In genomic region chr5:119274024-119274766, GRCh38 we compare ENCODE assay signal across 9 cellular contexts.
DNase-seq lines count a peak whose midpoint lies in the region; ATAC-seq and TF ChIP-seq lines count a peak whose summit lies in the region.
"Had no signal": no experiment of that assay in that cellular context is flagged by ENCODE, and none has a peak within 500 bp of the region (broad histone marks: within the 10 kb centered on the region; RNA-seq: fewer than 3 reads in every experiment).

No MANE protein-coding gene starts in this region.

- no peak overlapping the region for H3K14ac ChIP-seq in IMR-90 (replicated peaks; ENCODE audit: low read depth, low read length)

- peak overlapping the region; percentile 96 to 100 (median 100) for H3K4me3 Mint-ChIP-seq in naive thymus-derived CD8-positive, alpha-beta T cell

- peaks cover 14% of the 10 kb centered on the region for H3K9me1 ChIP-seq in IMR-90 (ENCODE audit: insufficient read depth, low read length)

- H3K27ac ChIP-seq in DOHH2 (ENCODE audit: low read depth, low read length) (peak overlapping the region; percentile 71), IMR-90 (ENCODE audit: insufficient read depth, low read length) (no peak overlapping the region), body of pancreas (peak overlapping the region; percentile 13 to 95 (median 81))
- H3K27ac ChIP-seq: KMS-11 had no signal

- peaks cover 27 to 48% of the 10 kb centered on the region in 2 experiments for H3K79me1 ChIP-seq in IMR-90 (ENCODE audit: low read depth in 1 of 2, low read length in 2 of 2)

- H3K4me1 ChIP-seq in DOHH2 (ENCODE audit: control insufficient read depth, low read length) (peaks cover 87% of the 10 kb centered on the region), IMR-90 (ENCODE audit: control insufficient read depth, insufficient read depth, low read length) (peaks cover 15% of the 10 kb centered on the region), body of pancreas (peaks cover 56% of the 10 kb centered on the region)

- peak overlapping the region; percentile 29 for H3K23ac ChIP-seq in IMR-90 (ENCODE audit: low read depth, low read length)

- peaks cover 22% of the 10 kb centered on the region for H3F3A ChIP-seq in DOHH2 (ENCODE audit: control insufficient read depth, insufficient read depth)

- no peaks in the 10 kb centered on the region for H3K9me3 ChIP-seq in DOHH2 (ENCODE audit: control insufficient read depth, insufficient read depth, low read length)
- H3K9me3 ChIP-seq in IMR-90 (ENCODE audit: control insufficient read depth, insufficient read depth, low read length), result no peaks in the 10 kb centered on the region
- no peaks in the 10 kb centered on the region for H3K9me3 ChIP-seq in body of pancreas

- H3K9me2 ChIP-seq in DOHH2 (replicated peaks; ENCODE audit: control insufficient read depth, low read length), result no peaks in the 10 kb centered on the region

- CTCF ChIA-PET in IMR-90 (lab: Yijun Ruan, JAX), result interaction anchor here (1.0 kb wide), 1 partner anchor 11 kb away, joined by 3 read pairs; no protein-coding TSS in a partner anchor

- H2BK120ac ChIP-seq in IMR-90 (ENCODE audit: low read depth, low read length), result peak overlapping the region; percentile 30

- H2AFZ ChIP-seq in IMR-90 (replicated peaks; ENCODE audit: low read length, poor library complexity), result peak overlapping the region; percentile 2

- H3K18ac ChIP-seq in IMR-90 (ENCODE audit: low read depth, low read length), result 0 out of 2 replicates have a peak overlapping the region, but pooled peaks have one; percentile 1

- H4K5ac ChIP-seq in IMR-90 (ENCODE audit: low read depth, low read length), result no peak overlapping the region

- peak overlapping the region; percentile 18 for H2BK5ac ChIP-seq in IMR-90 (ENCODE audit: low read depth, low read length, poor library complexity, severe bottlenecking)

- H3K56ac ChIP-seq in IMR-90 (ENCODE audit: extremely low read depth, insufficient read depth, low read length), result no peak overlapping the region

- H3K27me3 Mint-ChIP-seq in naive thymus-derived CD8-positive, alpha-beta T cell, result peaks cover 0 to 2% (median 0%) of the 10 kb centered on the region in 5 donors

- H3K4me2 ChIP-seq in DOHH2 (ENCODE audit: low read length) (peak overlapping the region; percentile 66), IMR-90 (ENCODE audit: low read depth, low read length) (peak overlapping the region; percentile 7; the same call in 1 of the 2 replicates)
- H3K4me2 ChIP-seq: KMS-11 had no signal

- no peak overlapping the region for H3K4me3 ChIP-seq in DOHH2 (ENCODE audit: low read length)
- no peak overlapping the region for H3K4me3 ChIP-seq in IMR-90 (ENCODE audit: insufficient read depth, low read depth, low read length)
- no peak overlapping the region for H3K4me3 ChIP-seq in body of pancreas

- ATAC-seq in IMR-90 (ENCODE audit: low read depth) (no peak), body of pancreas (peak; percentile 76), HG03354 (IDR thresholded peaks at IDR 0.05; ENCODE audit: poor library complexity, severe bottlenecking, unreplicated experiment) (no peak)
- no peak for ATAC-seq in naive thymus-derived CD8-positive, alpha-beta T cell

- H2BK15ac ChIP-seq in IMR-90 (ENCODE audit: low read depth, low read length), result 0 out of 3 replicates have a peak overlapping the region, but pooled peaks have one; percentile 19

- peaks cover 42 to 98% (median 84%) of the 10 kb centered on the region in 4 donors for H3K4me1 Mint-ChIP-seq in naive thymus-derived CD8-positive, alpha-beta T cell

- TF ChIP-seq RAD21 in IMR-90 (IDR thresholded peaks at IDR 0.05; ENCODE audit: low read length), result no peak

- H2BK20ac ChIP-seq in IMR-90 (ENCODE audit: low read depth, low read length), result peak overlapping the region; percentile 1

- peaks cover 0 to 5% (median 0%) of the 10 kb centered on the region in 9 donors for H3K9me3 Mint-ChIP-seq in naive thymus-derived CD8-positive, alpha-beta T cell

- TF ChIP-seq CTCF in DOHH2 (IDR thresholded peaks at IDR 0.05; ENCODE audit: low read depth, low read length, poor library complexity, severe bottlenecking) (no peak), IMR-90 (conservative IDR thresholded peaks at IDR 0.05; ENCODE audit: low read depth, low read length) (no peak), body of pancreas (IDR thresholded peaks at IDR 0.05) (no peak)

- TF ChIP-seq POLR2A in IMR-90 (IDR thresholded peaks at IDR 0.05; ENCODE audit: low read depth, low read length), result no peak
- peak in 1 of 3 donors; percentile 15 for TF ChIP-seq POLR2A in body of pancreas (IDR thresholded peaks at IDR 0.05)

- H3K9ac ChIP-seq in IMR-90 (ENCODE audit: low read depth, low read length), result no peak overlapping the region
- H3K9ac ChIP-seq: KMS-11 had no signal

- intact Hi-C loops in IMR-90 (cut with micrococcal nuclease) (no loop called here), body of pancreas (cut with DNase I) (no loop called here)

- H3K4ac ChIP-seq in IMR-90 (ENCODE audit: low read depth, low read length), result peak overlapping the region; percentile 41; the same call in 1 of the 2 replicates

- in situ Hi-C loops in IMR-90 (cut with MboI; ENCODE audit: low sequenced_read_pairs), result no loop called here

- H3K79me2 ChIP-seq in DOHH2 (ENCODE audit: control insufficient read depth, low read length), result peaks cover 44% of the 10 kb centered on the region

- H2AK9ac ChIP-seq in IMR-90 (replicated peaks; ENCODE audit: low read depth, low read length, poor library complexity), result no peak overlapping the region

- peaks cover 2 to 7% (median 3%) of the 10 kb centered on the region in 3 donors for H3K36me3 Mint-ChIP-seq in naive thymus-derived CD8-positive, alpha-beta T cell

- dilution Hi-C loops in IMR-90 (cut with HindIII; ENCODE audit: low sequenced_read_pairs, unreplicated experiment), result no loop called here

- H3K27me3 ChIP-seq in DOHH2 (ENCODE audit: control insufficient read depth, low read length), result no peaks in the 10 kb centered on the region
- H3K27me3 ChIP-seq in IMR-90 (ENCODE audit: control insufficient read depth, insufficient read depth, low read length), result no peaks in the 10 kb centered on the region
- no peaks in the 10 kb centered on the region for H3K27me3 ChIP-seq in body of pancreas

- no peak overlapping the region for H4K91ac ChIP-seq in IMR-90 (ENCODE audit: insufficient read depth, low read depth, low read length)

- H3K36me3 ChIP-seq in DOHH2 (ENCODE audit: control insufficient read depth, low read length), result 0 out of 2 replicates have a peak, but pooled peaks cover 2% of the 10 kb centered on the region
- H3K36me3 ChIP-seq in IMR-90 (ENCODE audit: control insufficient read depth, insufficient read depth, low read length), result no peaks in the 10 kb centered on the region
- H3K36me3 ChIP-seq in body of pancreas (replicated peaks in 1 of 2; ENCODE audit: insufficient read depth in 1 of 2, low read depth in 2 of 2), result no peaks in the 10 kb centered on the region

- H3K27ac Mint-ChIP-seq in naive thymus-derived CD8-positive, alpha-beta T cell, result peak overlapping the region; percentile 93 to 98 (median 96)

- BruUV-seq in IMR-90 (replicated peaks; lab: Mats Ljungman, UMichigan), result no TSS peak

- 100% methylated on average over 2 of the region's 5 CpGs; no CpG with 5 or more reads in 1 of the 2 experiments for WGBS in IMR-90 (ENCODE audit: extremely low coverage in 2 of 2, insufficient read length in 1 of 2), 2 experiments
- WGBS in body of pancreas, 2 donors, result 29 to 30% methylated on average over 5 of the region's 5 CpGs

- H4K8ac ChIP-seq in IMR-90 (ENCODE audit: low read depth in 2 of 2, low read length in 2 of 2), result peak overlapping the region in 1 of 2 experiments; percentile 6; a peak in 1 of 4 replicates

- DNase-seq in IMR-90, result peak; percentile 35
- peak; percentile 38 to 74 (median 63) for DNase-seq in body of pancreas
- no peak for DNase-seq in naive thymus-derived CD8-positive, alpha-beta T cell
- no peak for DNase-seq in NCI-H1092 (lab: John Stamatoyannopoulos, UW)
- DNase-seq in HUDEP-2 (lab: John Stamatoyannopoulos, UW; ENCODE audit: unreplicated experiment in 76 of 76), result no peak
- no peak for DNase-seq in NCI-H774 (lab: John Stamatoyannopoulos, UW)

- no peaks in the 10 kb centered on the region for H4K20me1 ChIP-seq in DOHH2 (ENCODE audit: control insufficient read depth, insufficient read depth, low read depth, low read length)
- no peaks in the 10 kb centered on the region for H4K20me1 ChIP-seq in IMR-90 (ENCODE audit: insufficient read depth, low read length)

- H2AK5ac ChIP-seq in IMR-90 (ENCODE audit: low read depth, low read length), result peak overlapping the region; percentile 32

- POLR2A ChIA-PET in IMR-90 (lab: Charles Lee; ENCODE audit: unreplicated experiment), result no interaction called here
- POLR2A ChIA-PET in naive thymus-derived CD8-positive, alpha-beta T cell (lab: Charles Lee), result interaction anchor here (0.9 to 4.7 kb wide), 16 partner anchors 11 to 204 kb away, joined by 3 to 21 read pairs (median 7); partner anchors contain the start of genes DMXL1 and TNFAIP8

TF ChIP-seq in IMR-90, 13 proteins besides CTCF, POLR2A, EP300 and RAD21 (continues in another document):
- TF ChIP-seq MAZ (IDR thresholded peaks at IDR 0.05; ENCODE audit: borderline replicate concordance, low read depth, low read length) (no peak), FOS (IDR thresholded peaks at IDR 0.05; ENCODE audit: low read depth, low read length) (no peak), RFX5 (IDR thresholded peaks at IDR 0.05; ENCODE audit: low read depth, low read length) (no peak), MAFK (IDR thresholded peaks at IDR 0.05; ENCODE audit: low read depth, low read length) (no peak), NFE2L2 (IDR thresholded peaks at IDR 0.05; ENCODE audit: low read depth, low read length) (no peak), RCOR1 (IDR thresholded peaks at IDR 0.05; ENCODE audit: insufficient replicate concordance, low read length) (no peak), BHLHE40 (IDR thresholded peaks at IDR 0.05; ENCODE audit: low read depth, low read length) (no peak), CEBPB (IDR thresholded peaks at IDR 0.05; ENCODE audit: low read depth, low read length) (no peak), CHD1 (IDR thresholded peaks at IDR 0.05; ENCODE audit: low read depth, low read length) (no peak), SMC3 (IDR thresholded peaks at IDR 0.05; ENCODE audit: low read depth, low read length) (no peak), USF2 (IDR thresholded peaks at IDR 0.05; ENCODE audit: low read depth, low read length) (no peak), MXI1 (IDR thresholded peaks at IDR 0.05; ENCODE audit: borderline replicate concordance, low read depth, low read length) (no peak)

Comparison
In these comparisons a context has a peak if more than half of its experiments do, and no peak if none do; other contexts are left out.
1. DNase-seq: peak in IMR-90 (single experiment) and body of pancreas (4 of 4); none in naive thymus-derived CD8-positive, alpha-beta T cell (0 of 10), NCI-H1092 (single experiment), HUDEP-2 (0 of 76) and NCI-H774 (single experiment).